ENCODE assay signal across 8 cellular contexts in the genomic region with DNA sequence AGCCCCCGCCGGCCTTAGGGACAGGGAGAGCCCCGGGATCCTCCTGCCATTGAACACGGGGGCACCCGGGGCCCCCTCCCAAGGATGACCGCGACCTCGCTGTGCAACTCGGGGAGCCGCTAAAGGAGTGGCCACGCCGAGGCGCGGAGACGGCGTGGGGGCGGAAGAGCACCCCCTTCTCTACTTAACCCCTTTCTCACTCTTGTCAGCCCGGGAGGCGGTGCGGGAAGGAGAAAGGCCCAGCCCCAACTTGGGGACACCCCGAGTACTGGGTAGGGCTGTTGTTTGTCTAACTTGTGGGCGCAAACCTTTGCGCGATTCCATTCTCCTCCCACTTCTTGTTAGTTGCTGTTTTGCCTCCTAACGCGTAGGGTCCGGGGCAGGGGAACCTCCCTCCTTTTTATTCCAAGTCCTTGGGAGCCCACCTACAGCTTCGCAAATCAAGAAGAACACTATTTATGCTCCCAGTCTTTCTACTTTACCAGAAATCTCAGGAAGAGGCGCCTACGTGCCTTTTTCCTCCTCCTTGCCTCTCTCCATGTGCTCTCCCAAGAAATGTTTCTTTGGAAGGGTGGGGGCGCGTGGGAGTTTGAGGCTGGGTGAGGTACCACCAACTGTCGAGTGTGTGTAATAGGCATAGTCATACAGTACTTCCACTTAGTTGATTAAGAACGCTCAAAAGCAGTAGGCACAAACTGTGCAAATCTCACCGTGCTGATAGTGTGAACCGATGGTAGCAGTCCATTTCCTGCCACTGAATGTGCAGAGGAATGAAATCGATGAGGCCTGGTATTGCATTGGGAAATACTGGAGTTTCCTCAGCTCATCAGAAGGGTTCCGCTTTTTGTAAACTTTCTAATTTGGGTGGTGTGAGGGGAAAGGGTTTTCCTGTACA. TPM values are rescaled to one million over a fixed set of nuclear protein-coding genes. Genes with fewer than 3 reads are reported as not detected.
DNase-seq lines count a peak whose midpoint lies in the region; TF ChIP-seq lines count a peak whose summit lies in the region.

No MANE protein-coding gene starts in this region.

- H3K27ac Mint-ChIP-seq in activated T-cell treated with anti-CD3 and anti-CD28 coated beads, Interleukin-2, amount 50 U/mL, for 24 hours: peak overlapping the region; percentile 94
- peak overlapping the region; percentile 87 for H3K27ac Mint-ChIP-seq in neural crest cell (ENCODE audit: unreplicated experiment)

- TF ChIP-seq POLR2A in NB4 (IDR thresholded peaks at IDR 0.05; ENCODE audit: extremely low read depth, insufficient read length): peak; percentile 16

- no peaks in the 10 kb centered on the region for H3K9me3 Mint-ChIP-seq in activated T-cell treated with anti-CD3 and anti-CD28 coated beads, Interleukin-2, amount 50 U/mL, for 24 hours
- no peaks in the 10 kb centered on the region for H3K9me3 Mint-ChIP-seq in neural crest cell

- intact Hi-C loops in tibial artery (cut with DNase I; ENCODE audit: low total_unique reads): no loop called here

- H3K36me3 ChIP-seq in HEK293 (ENCODE audit: control insufficient read depth in 2 of 2, insufficient read depth in 1 of 2, low read length in 2 of 2): no peaks in the 10 kb centered on the region
- no peaks in the 10 kb centered on the region for H3K36me3 ChIP-seq in tibial artery

- H3K27me3 ChIP-seq in tibial artery: no peaks in the 10 kb centered on the region

- TF ChIP-seq CTCF in GM10248 (IDR thresholded peaks at IDR 0.05; ENCODE audit: control extremely low read depth, extremely low read depth, low read depth, missing control alignments) (no peak), HEK293 (tag by site-specific recombination; IDR thresholded peaks at IDR 0.05) (no peak), NB4 (IDR thresholded peaks at IDR 0.05; ENCODE audit: low read depth, low read length) (no peak), fibroblast of mammary gland (conservative IDR thresholded peaks at IDR 0.05; ENCODE audit: control insufficient read depth, insufficient read depth, low read depth, low read length) (no peak), neural crest cell (conservative IDR thresholded peaks at IDR 0.05) (no peak), tibial artery (IDR thresholded peaks at IDR 0.05) (no peak)

- peaks cover 29% of the 10 kb centered on the region for H3K27me3 Mint-ChIP-seq in activated T-cell treated with anti-CD3 and anti-CD28 coated beads, Interleukin-2, amount 50 U/mL, for 24 hours
- no peaks in the 10 kb centered on the region for H3K27me3 Mint-ChIP-seq in neural crest cell (ENCODE audit: low read depth)

- peak overlapping the region; percentile 50; the same call in 1 of the 2 replicates for H3K27ac ChIP-seq in HEK293 (ENCODE audit: extremely low read depth, low read depth, low read length)
- peak overlapping the region; percentile 83 to 84 for H3K27ac ChIP-seq in tibial artery

- peak overlapping the region; percentile 60 for H3K4me3 ChIP-seq in HEK293 (ENCODE audit: low read depth, low read length)
- H3K4me3 ChIP-seq in NB4 (ENCODE audit: low read depth, low read length): peak overlapping the region; percentile 84
- H3K4me3 ChIP-seq in fibroblast of mammary gland (ENCODE audit: control insufficient read depth, low read depth, low read length): peak overlapping the region; percentile 68
- peak overlapping the region; percentile 84 to 86 for H3K4me3 ChIP-seq in tibial artery

- CTCF ChIA-PET in GM10248 (lab: Yijun Ruan, JAX): interaction anchor here (1.7 kb wide), 2 partner anchors 11 to 13 kb away, joined by 4 read pairs; no protein-coding TSS in a partner anchor
- CTCF ChIA-PET in HEK293 (lab: Yijun Ruan, JAX): no interaction called here

- peaks cover 2% of the 10 kb centered on the region for H3K36me3 Mint-ChIP-seq in activated T-cell treated with anti-CD3 and anti-CD28 coated beads, Interleukin-2, amount 50 U/mL, for 24 hours (ENCODE audit: low read depth)
- no peaks in the 10 kb centered on the region for H3K36me3 Mint-ChIP-seq in neural crest cell (ENCODE audit: low read depth)

- peak overlapping the region; percentile 89 for H3K4me3 Mint-ChIP-seq in activated T-cell treated with anti-CD3 and anti-CD28 coated beads, Interleukin-2, amount 50 U/mL, for 24 hours
- H3K4me3 Mint-ChIP-seq in neural crest cell: peak overlapping the region; percentile 99

- H3K4me1 Mint-ChIP-seq in activated T-cell treated with anti-CD3 and anti-CD28 coated beads, Interleukin-2, amount 50 U/mL, for 24 hours (ENCODE audit: low read depth): peaks cover 35% of the 10 kb centered on the region
- H3K4me1 Mint-ChIP-seq in neural crest cell: peaks cover 20% of the 10 kb centered on the region

- POLR2A ChIA-PET in GM10248 (lab: Yijun Ruan, JAX): interaction anchor here (0.6 kb wide), 1 partner anchor 755 kb away, joined by 3 read pairs; no protein-coding TSS in a partner anchor
- POLR2A ChIA-PET in HEK293 (lab: Yijun Ruan, JAX): no interaction called here

- H3K9me3 ChIP-seq in HEK293 (ENCODE audit: control insufficient read depth, insufficient read depth, low read depth, low read length) (no peaks in the 10 kb centered on the region), tibial artery (no peaks in the 10 kb centered on the region)

- DNase-seq in GM10248 (ENCODE audit: extremely low spot score) (peak; percentile 29), NB4 (ENCODE audit: low read depth) (peak; percentile 90), fibroblast of mammary gland (ENCODE audit: low read depth) (peak; percentile 70), neural crest cell (ENCODE audit: low read depth, low spot score) (peak; percentile 8), tibial artery (peak; percentile 41 to 70), NCI-H774 (lab: John Stamatoyannopoulos, UW) (no peak)
- DNase-seq in activated T-cell treated with anti-CD3 and anti-CD28 coated beads, Interleukin-2, amount 50 U/mL, for 24 hours: peak; percentile 54

- H3K4me1 ChIP-seq in HEK293 (ENCODE audit: control insufficient read depth, insufficient read depth, low read length): no peaks in the 10 kb centered on the region
- peaks cover 0 to 28% (median 0%) of the 10 kb centered on the region in 4 donors for H3K4me1 ChIP-seq in tibial artery

TF ChIP-seq in HEK293, 187 proteins besides CTCF, POLR2A, EP300 and RAD21 (continues in another document):
- TF ChIP-seq ZNF423 (tag by site-specific recombination; IDR thresholded peaks at IDR 0.05) (no peak), ZFHX2 (tag by site-specific recombination; conservative IDR thresholded peaks at IDR 0.05) (peak; percentile 52), SP7 (tag by site-specific recombination; IDR thresholded peaks at IDR 0.05) (no peak), EGR2 (tag by site-specific recombination; IDR thresholded peaks at IDR 0.05; ENCODE audit: low read depth) (peak; percentile 43; the same call in 1 of the 2 replicates), GLIS2 (tag by site-specific recombination; IDR thresholded peaks at IDR 0.05) (0 out of 2 replicates have a peak, but pooled peaks have one; percentile 12)
- TF ChIP-seq, protein P1, sequence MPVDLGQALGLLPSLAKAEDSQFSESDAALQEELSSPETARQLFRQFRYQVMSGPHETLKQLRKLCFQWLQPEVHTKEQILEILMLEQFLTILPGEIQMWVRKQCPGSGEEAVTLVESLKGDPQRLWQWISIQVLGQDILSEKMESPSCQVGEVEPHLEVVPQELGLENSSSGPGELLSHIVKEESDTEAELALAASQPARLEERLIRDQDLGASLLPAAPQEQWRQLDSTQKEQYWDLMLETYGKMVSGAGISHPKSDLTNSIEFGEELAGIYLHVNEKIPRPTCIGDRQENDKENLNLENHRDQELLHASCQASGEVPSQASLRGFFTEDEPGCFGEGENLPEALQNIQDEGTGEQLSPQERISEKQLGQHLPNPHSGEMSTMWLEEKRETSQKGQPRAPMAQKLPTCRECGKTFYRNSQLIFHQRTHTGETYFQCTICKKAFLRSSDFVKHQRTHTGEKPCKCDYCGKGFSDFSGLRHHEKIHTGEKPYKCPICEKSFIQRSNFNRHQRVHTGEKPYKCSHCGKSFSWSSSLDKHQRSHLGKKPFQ (tag by site-specific recombination; IDR thresholded peaks at IDR 0.05): peak; percentile 69; the same call in 1 of the 2 replicates
- TF ChIP-seq, protein P2, sequence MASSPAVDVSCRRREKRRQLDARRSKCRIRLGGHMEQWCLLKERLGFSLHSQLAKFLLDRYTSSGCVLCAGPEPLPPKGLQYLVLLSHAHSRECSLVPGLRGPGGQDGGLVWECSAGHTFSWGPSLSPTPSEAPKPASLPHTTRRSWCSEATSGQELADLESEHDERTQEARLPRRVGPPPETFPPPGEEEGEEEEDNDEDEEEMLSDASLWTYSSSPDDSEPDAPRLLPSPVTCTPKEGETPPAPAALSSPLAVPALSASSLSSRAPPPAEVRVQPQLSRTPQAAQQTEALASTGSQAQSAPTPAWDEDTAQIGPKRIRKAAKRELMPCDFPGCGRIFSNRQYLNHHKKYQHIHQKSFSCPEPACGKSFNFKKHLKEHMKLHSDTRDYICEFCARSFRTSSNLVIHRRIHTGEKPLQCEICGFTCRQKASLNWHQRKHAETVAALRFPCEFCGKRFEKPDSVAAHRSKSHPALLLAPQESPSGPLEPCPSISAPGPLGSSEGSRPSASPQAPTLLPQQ (tag by site-specific recombination; IDR thresholded peaks at IDR 0.05): no peak
- TF ChIP-seq, protein P3, sequence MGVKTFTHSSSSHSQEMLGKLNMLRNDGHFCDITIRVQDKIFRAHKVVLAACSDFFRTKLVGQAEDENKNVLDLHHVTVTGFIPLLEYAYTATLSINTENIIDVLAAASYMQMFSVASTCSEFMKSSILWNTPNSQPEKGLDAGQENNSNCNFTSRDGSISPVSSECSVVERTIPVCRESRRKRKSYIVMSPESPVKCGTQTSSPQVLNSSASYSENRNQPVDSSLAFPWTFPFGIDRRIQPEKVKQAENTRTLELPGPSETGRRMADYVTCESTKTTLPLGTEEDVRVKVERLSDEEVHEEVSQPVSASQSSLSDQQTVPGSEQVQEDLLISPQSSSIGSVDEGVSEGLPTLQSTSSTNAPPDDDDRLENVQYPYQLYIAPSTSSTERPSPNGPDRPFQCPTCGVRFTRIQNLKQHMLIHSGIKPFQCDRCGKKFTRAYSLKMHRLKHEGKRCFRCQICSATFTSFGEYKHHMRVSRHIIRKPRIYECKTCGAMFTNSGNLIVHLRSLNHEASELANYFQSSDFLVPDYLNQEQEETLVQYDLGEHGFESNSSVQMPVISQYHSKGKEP (tag by site-specific recombination; IDR thresholded peaks at IDR 0.05): no peak

RNA-seq across cellular contexts. Expression of a gene that starts 0.8 kb away (rescaled TPM):
- 8.4 and 9.0 TPM in 2 replicates for total RNA-seq in neural crest cell
